In the genomic region with DNA sequence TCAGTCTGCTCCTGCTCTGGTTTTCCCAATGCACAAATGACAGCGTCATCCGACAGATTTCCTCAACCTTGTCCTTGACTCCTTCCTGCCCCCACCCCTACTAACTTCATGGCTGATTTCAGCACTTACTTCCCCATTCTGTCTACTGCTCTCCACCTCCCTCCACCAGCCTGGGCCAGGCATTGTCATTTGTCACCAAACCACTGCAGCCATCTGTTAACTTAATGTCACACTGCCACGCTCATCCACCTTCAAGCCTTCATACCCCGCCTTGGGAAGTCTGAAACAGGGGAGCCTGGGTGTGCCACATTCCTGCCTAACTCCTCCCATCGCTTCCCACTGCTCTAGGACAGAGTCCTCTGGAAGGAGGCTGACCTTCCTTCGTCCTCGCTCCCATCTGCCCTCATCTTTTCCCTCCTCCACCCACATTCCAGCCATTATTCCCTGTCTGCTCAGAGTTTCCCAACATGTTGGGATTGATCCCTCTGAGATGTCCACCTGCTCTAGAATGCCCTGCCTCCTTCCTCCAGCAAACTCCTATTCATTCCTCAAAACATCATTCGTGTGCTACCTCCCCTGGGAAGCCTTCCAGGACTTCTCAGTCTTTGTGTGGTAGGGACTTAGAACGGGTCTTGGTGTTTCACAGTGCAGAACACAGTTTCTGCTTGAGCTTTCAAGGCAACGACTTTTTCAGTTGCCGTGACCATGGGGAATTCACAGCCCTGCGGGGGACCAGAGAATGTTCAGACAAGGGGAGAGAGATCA, we compare ENCODE assay signal across 10 cellular contexts. TPM values are rescaled to one million over a fixed set of nuclear protein-coding genes. Genes with fewer than 3 reads are reported as not detected.
DNase-seq lines count a peak whose midpoint lies in the region; ATAC-seq and TF ChIP-seq lines count a peak whose summit lies in the region.
"Had no signal": no experiment of that assay in that cellular context is flagged by ENCODE, and none has a peak within 500 bp of the region (broad histone marks: within the 10 kb centered on the region; RNA-seq: fewer than 3 reads in every experiment).

No MANE protein-coding gene starts in this region.

- H3K36me3 ChIP-seq in ACC112 (ENCODE audit: insufficient read depth, low read length) (no peaks in the 10 kb centered on the region), OCI-LY7 (ENCODE audit: insufficient read depth, low read length) (no peaks in the 10 kb centered on the region), HAP-1 (replicated peaks) (no peaks in the 10 kb centered on the region)

- intact Hi-C loops in OCI-LY7 (cut with micrococcal nuclease; ENCODE audit: unreplicated experiment): no loop called here

- POLR2A ChIA-PET in OCI-LY7 (lab: Charles Lee): no interaction called here

- H3K4me2 ChIP-seq in OCI-LY7 (ENCODE audit: low read length): peak overlapping the region; percentile 36; the same call in 1 of the 2 replicates

- H3K79me2 ChIP-seq in ACC112 (ENCODE audit: control insufficient read depth, insufficient read depth, low read length, unreplicated experiment): no peaks in the 10 kb centered on the region
- H3K79me2 ChIP-seq in OCI-LY7 (ENCODE audit: insufficient read depth, low read depth, low read length): no peaks in the 10 kb centered on the region

- H2AFZ ChIP-seq in ACC112 (ENCODE audit: low read length, unreplicated experiment): no peak overlapping the region
- H2AFZ ChIP-seq in OCI-LY7 (ENCODE audit: low read length): no peak overlapping the region

- peak; percentile 61 for DNase-seq in OCI-LY7 (ENCODE audit: low spot score)
- DNase-seq in kidney tubule cell (ENCODE audit: low spot score): peak; percentile 46
- DNase-seq in DMS79 (lab: John Stamatoyannopoulos, UW): no peak
- no peak for DNase-seq in COLO668 (lab: John Stamatoyannopoulos, UW; ENCODE audit: unreplicated experiment)
- DNase-seq in cerebellum (ENCODE audit: low spot score): no peak
- DNase-seq in HAP-1 (ENCODE audit: low spot score in 2 of 2): no peak
- DNase-seq: activated gamma-delta T cell, GOT3 had no signal

- H3K4me1 ChIP-seq in ACC112 (ENCODE audit: control insufficient read depth, insufficient read depth, low read length, unreplicated experiment) (peaks cover 51% of the 10 kb centered on the region), OCI-LY7 (ENCODE audit: insufficient read depth, low read length, poor library complexity, severe bottlenecking) (peaks cover 17% of the 10 kb centered on the region), HAP-1 (peaks cover 11% of the 10 kb centered on the region)

- no peaks in the 10 kb centered on the region for H4K20me1 ChIP-seq in OCI-LY7 (ENCODE audit: insufficient read depth, low read length)

- H3K27me3 ChIP-seq in ACC112 (ENCODE audit: insufficient read depth, low read length) (no peaks in the 10 kb centered on the region), HAP-1 (ENCODE audit: low read depth) (no peaks in the 10 kb centered on the region)

- no peak for TF ChIP-seq CTCF in OCI-LY7 (conservative IDR thresholded peaks at IDR 0.05; ENCODE audit: low read length)

- H3K27ac ChIP-seq in ACC112 (ENCODE audit: low read depth, low read length) (peak overlapping the region; percentile 94), OCI-LY7 (ENCODE audit: low read depth, low read length, poor library complexity, severe bottlenecking) (no peak overlapping the region)

- no peaks in the 10 kb centered on the region for H3K9me3 ChIP-seq in OCI-LY7 (ENCODE audit: low read length)
- H3K9me3 ChIP-seq in HAP-1: no peaks in the 10 kb centered on the region

- CTCF ChIA-PET in OCI-LY7 (lab: Charles Lee; ENCODE audit: unreplicated experiment): no interaction called here

- no TSS peak for BruUV-seq in OCI-LY7 (replicated peaks; lab: Mats Ljungman, UMichigan)

- no peaks in the 10 kb centered on the region for H3K9me2 ChIP-seq in OCI-LY7 (ENCODE audit: insufficient read depth, low read length)

- H3K4me3 ChIP-seq in ACC112 (ENCODE audit: low read depth, low read length) (no peak overlapping the region), OCI-LY7 (ENCODE audit: low read depth, low read length, poor library complexity, severe bottlenecking) (no peak overlapping the region), HAP-1 (no peak overlapping the region)

- in situ Hi-C loops in HAP-1 (cut with MboI; ENCODE audit: low sequenced_read_pairs): no loop called here

- peak; percentile 69 for ATAC-seq in GM21723 (IDR thresholded peaks at IDR 0.05; ENCODE audit: unreplicated experiment)

RNA-seq across cellular contexts. Expression of gene SMAD7, which starts 42.2 kb away (rescaled TPM):
- 13.5 and 15.1 TPM in 2 replicates for total RNA-seq in OCI-LY7 (2014; rRNA removed; shearing (Covaris generic))
- total RNA-seq in OCI-LY7 (2022) (2.9 and 3.2 TPM in 2 replicates), cerebellum (14.9 TPM)

Comparison
In these comparisons a context has a peak if more than half of its experiments do, and no peak if none do; other contexts are left out.
1. DNase-seq: peak in OCI-LY7 (single experiment) and kidney tubule cell (single experiment); none in DMS79 (single experiment), COLO668 (single experiment), cerebellum (single experiment) and HAP-1 (0 of 2).